In genomic region chr1:229130028-229130668, GRCh38 we compare ENCODE assay signal across 1 cellular context.
TF ChIP-seq lines count a peak whose summit lies in the region.

No MANE protein-coding gene starts in this region.

TF ChIP-seq in HepG2, 621 proteins besides CTCF, POLR2A, EP300 and RAD21 (continued from another document and continues in another):
- TF ChIP-seq ZNF329 (CRISPR knock-in tag; IDR thresholded peaks at IDR 0.05; ENCODE audit: low read depth), result 0 out of 2 replicates have a peak, but pooled peaks have one; percentile 30
- TF ChIP-seq KDM1A (CRISPR knock-in tag; IDR thresholded peaks at IDR 0.05), result peak; percentile 75; the same call in 1 of the 2 replicates
- TF ChIP-seq THYN1 (CRISPR knock-in tag; IDR thresholded peaks at IDR 0.05; ENCODE audit: borderline replicate concordance, low read depth), result no peak
- TF ChIP-seq SSRP1 (CRISPR knock-in tag; IDR thresholded peaks at IDR 0.05), result no peak
- no peak; the same call in 1 of the 2 replicates for TF ChIP-seq ZNF572 (CRISPR knock-in tag; IDR thresholded peaks at IDR 0.05)
- no peak for TF ChIP-seq ZNF552 (CRISPR knock-in tag; IDR thresholded peaks at IDR 0.05; ENCODE audit: borderline replicate concordance)
- TF ChIP-seq, protein P1, sequence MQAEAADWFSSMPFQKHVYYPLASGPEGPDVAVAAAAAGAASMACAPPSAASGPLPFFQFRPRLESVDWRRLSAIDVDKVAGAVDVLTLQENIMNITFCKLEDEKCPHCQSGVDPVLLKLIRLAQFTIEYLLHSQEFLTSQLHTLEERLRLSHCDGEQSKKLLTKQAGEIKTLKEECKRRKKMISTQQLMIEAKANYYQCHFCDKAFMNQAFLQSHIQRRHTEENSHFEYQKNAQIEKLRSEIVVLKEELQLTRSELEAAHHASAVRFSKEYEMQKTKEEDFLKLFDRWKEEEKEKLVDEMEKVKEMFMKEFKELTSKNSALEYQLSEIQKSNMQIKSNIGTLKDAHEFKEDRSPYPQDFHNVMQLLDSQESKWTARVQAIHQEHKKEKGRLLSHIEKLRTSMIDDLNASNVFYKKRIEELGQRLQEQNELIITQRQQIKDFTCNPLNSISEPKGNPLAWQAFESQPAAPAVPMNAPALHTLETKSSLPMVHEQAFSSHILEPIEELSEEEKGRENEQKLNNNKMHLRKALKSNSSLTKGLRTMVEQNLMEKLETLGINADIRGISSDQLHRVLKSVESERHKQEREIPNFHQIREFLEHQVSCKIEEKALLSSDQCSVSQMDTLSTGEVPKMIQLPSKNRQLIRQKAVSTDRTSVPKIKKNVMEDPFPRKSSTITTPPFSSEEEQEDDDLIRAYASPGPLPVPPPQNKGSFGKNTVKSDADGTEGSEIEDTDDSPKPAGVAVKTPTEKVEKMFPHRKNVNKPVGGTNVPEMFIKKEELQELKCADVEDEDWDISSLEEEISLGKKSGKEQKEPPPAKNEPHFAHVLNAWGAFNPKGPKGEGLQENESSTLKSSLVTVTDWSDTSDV (CRISPR knock-in tag; IDR thresholded peaks at IDR 0.05), result no peak
- TF ChIP-seq MBD4 (IDR thresholded peaks at IDR 0.05; ENCODE audit: borderline replicate concordance, low read length), result no peak
- TF ChIP-seq ELF4 (CRISPR knock-in tag; IDR thresholded peaks at IDR 0.05; ENCODE audit: borderline replicate concordance), result no peak
- TF ChIP-seq ZBTB37 (CRISPR knock-in tag; IDR thresholded peaks at IDR 0.05), result peak; percentile 54; the same call in 1 of the 2 replicates
- no peak for TF ChIP-seq PCBP1 (IDR thresholded peaks at IDR 0.05; ENCODE audit: borderline replicate concordance, low read depth, low read length)
- TF ChIP-seq FOXO1 (CRISPR knock-in tag; IDR thresholded peaks at IDR 0.05), result peak; percentile 86
- no peak; the same call in 1 of the 2 replicates for TF ChIP-seq ZNF619 (CRISPR knock-in tag; IDR thresholded peaks at IDR 0.05)
- TF ChIP-seq GFI1 (CRISPR knock-in tag; IDR thresholded peaks at IDR 0.05; ENCODE audit: borderline replicate concordance), result peak; percentile 35; the same call in 1 of the 2 replicates
- no peak for TF ChIP-seq ATF3 (CRISPR knock-in tag; IDR thresholded peaks at IDR 0.05)
- no peak for TF ChIP-seq PLRG1 (conservative IDR thresholded peaks at IDR 0.05)
- no peak; the same call in 1 of the 2 replicates for TF ChIP-seq POLR2G (IDR thresholded peaks at IDR 0.05; ENCODE audit: low read depth, low read length)
- TF ChIP-seq PAX8 (CRISPR knock-in tag; IDR thresholded peaks at IDR 0.05; ENCODE audit: borderline replicate concordance), result no peak
- no peak for TF ChIP-seq GRHL1 (CRISPR knock-in tag; conservative IDR thresholded peaks at IDR 0.05)
- no peak for TF ChIP-seq KLF15 (CRISPR knock-in tag; IDR thresholded peaks at IDR 0.05; ENCODE audit: borderline replicate concordance)
- TF ChIP-seq, protein P2, sequence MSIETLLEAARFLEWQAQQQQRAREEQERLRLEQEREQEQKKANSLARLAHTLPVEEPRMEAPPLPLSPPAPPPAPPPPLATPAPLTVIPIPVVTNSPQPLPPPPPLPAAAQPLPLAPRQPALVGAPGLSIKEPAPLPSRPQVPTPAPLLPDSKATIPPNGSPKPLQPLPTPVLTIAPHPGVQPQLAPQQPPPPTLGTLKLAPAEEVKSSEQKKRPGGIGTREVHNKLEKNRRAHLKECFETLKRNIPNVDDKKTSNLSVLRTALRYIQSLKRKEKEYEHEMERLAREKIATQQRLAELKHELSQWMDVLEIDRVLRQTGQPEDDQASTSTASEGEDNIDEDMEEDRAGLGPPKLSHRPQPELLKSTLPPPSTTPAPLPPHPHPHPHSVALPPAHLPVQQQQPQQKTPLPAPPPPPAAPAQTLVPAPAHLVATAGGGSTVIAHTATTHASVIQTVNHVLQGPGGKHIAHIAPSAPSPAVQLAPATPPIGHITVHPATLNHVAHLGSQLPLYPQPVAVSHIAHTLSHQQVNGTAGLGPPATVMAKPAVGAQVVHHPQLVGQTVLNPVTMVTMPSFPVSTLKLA (IDR thresholded peaks at IDR 0.05), result no peak
- TF ChIP-seq, protein P3, sequence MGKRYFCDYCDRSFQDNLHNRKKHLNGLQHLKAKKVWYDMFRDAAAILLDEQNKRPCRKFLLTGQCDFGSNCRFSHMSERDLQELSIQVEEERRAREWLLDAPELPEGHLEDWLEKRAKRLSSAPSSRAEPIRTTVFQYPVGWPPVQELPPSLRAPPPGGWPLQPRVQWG (CRISPR knock-in tag; IDR thresholded peaks at IDR 0.05; ENCODE audit: borderline replicate concordance, low read depth), result no peak
- no peak for TF ChIP-seq PLSCR1 (CRISPR knock-in tag; IDR thresholded peaks at IDR 0.05; ENCODE audit: borderline replicate concordance)
- no peak for TF ChIP-seq HOXA5 (CRISPR knock-in tag; IDR thresholded peaks at IDR 0.05)
- TF ChIP-seq ATF1 (CRISPR knock-in tag; IDR thresholded peaks at IDR 0.05), result no peak
- TF ChIP-seq ZNF781 (CRISPR knock-in tag; IDR thresholded peaks at IDR 0.05; ENCODE audit: borderline replicate concordance, not compliant biosample characterization), result no peak
- TF ChIP-seq ZMYM3 (CRISPR knock-in tag; IDR thresholded peaks at IDR 0.05), result peak; percentile 64; the same call in 1 of the 2 replicates
- TF ChIP-seq ZNF3 (CRISPR knock-in tag; IDR thresholded peaks at IDR 0.05), result 0 out of 2 replicates have a peak, but pooled peaks have one; percentile 27
- TF ChIP-seq CEBPZ (IDR thresholded peaks at IDR 0.05; ENCODE audit: low read length), result no peak
- no peak for TF ChIP-seq LCORL (IDR thresholded peaks at IDR 0.05)
- TF ChIP-seq LCORL (CRISPR knock-in tag; IDR thresholded peaks at IDR 0.05), result peak; percentile 58
- TF ChIP-seq ZNF335 (CRISPR knock-in tag; IDR thresholded peaks at IDR 0.05), result no peak
- TF ChIP-seq, protein P4, sequence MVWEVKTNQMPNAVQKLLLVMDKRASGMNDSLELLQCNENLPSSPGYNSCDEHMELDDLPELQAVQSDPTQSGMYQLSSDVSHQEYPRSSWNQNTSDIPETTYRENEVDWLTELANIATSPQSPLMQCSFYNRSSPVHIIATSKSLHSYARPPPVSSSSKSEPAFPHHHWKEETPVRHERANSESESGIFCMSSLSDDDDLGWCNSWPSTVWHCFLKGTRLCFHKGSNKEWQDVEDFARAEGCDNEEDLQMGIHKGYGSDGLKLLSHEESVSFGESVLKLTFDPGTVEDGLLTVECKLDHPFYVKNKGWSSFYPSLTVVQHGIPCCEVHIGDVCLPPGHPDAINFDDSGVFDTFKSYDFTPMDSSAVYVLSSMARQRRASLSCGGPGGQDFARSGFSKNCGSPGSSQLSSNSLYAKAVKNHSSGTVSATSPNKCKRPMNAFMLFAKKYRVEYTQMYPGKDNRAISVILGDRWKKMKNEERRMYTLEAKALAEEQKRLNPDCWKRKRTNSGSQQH (CRISPR knock-in tag; IDR thresholded peaks at IDR 0.05; ENCODE audit: low read depth), result no peak
- TF ChIP-seq ZNF644 (CRISPR knock-in tag; IDR thresholded peaks at IDR 0.05; ENCODE audit: low read depth), result peak; percentile 77
- no peak for TF ChIP-seq HNRNPH1 (optimal IDR thresholded peaks at IDR 0.05; ENCODE audit: low read depth, low read length)
- no peak for TF ChIP-seq NFE2 (CRISPR knock-in tag; IDR thresholded peaks at IDR 0.05)
- TF ChIP-seq ZNF652 (CRISPR knock-in tag; IDR thresholded peaks at IDR 0.05; ENCODE audit: borderline replicate concordance, low read depth), result peak; percentile 79
- TF ChIP-seq NFIC (IDR thresholded peaks at IDR 0.05; ENCODE audit: low read length), result peak; percentile 61; the same call in 1 of the 2 replicates
- no peak for TF ChIP-seq ZNF432 (CRISPR knock-in tag; IDR thresholded peaks at IDR 0.05; ENCODE audit: borderline replicate concordance)
- peak; percentile 71 for TF ChIP-seq IKZF4 (CRISPR knock-in tag; IDR thresholded peaks at IDR 0.05; ENCODE audit: borderline replicate concordance, low read depth, not compliant biosample characterization)
- no peak for TF ChIP-seq ZNF530 (CRISPR knock-in tag; IDR thresholded peaks at IDR 0.05; ENCODE audit: low read depth)
- no peak for TF ChIP-seq ZNF337 (CRISPR knock-in tag; IDR thresholded peaks at IDR 0.05; ENCODE audit: borderline replicate concordance, low read depth)
- no peak for TF ChIP-seq LRRFIP1 (CRISPR knock-in tag; conservative IDR thresholded peaks at IDR 0.05)
- TF ChIP-seq KLF16 (CRISPR knock-in tag; IDR thresholded peaks at IDR 0.05), result peak in 1 of 2 experiments; percentile 72; a peak in 1 of 4 replicates
- TF ChIP-seq, protein P5, sequence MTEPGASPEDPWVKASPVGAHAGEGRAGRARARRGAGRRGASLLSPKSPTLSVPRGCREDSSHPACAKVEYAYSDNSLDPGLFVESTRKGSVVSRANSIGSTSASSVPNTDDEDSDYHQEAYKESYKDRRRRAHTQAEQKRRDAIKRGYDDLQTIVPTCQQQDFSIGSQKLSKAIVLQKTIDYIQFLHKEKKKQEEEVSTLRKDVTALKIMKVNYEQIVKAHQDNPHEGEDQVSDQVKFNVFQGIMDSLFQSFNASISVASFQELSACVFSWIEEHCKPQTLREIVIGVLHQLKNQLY (CRISPR knock-in tag; IDR thresholded peaks at IDR 0.05), result 0 out of 2 replicates have a peak, but pooled peaks have one; percentile 26
